In genomic region chr1:160117709-160118183, GRCh38 we compare ENCODE assay signal across 15 cellular contexts. TPM values are rescaled to one million over a fixed set of nuclear protein-coding genes. Genes with fewer than 3 reads are reported as not detected.
DNase-seq lines count a peak whose midpoint lies in the region; ATAC-seq lines count a peak whose summit lies in the region.
"Had no signal": no experiment of that assay in that cellular context is flagged by ENCODE, and none has a peak within 500 bp of the region (broad histone marks: within the 10 kb centered on the region; RNA-seq: fewer than 3 reads in every experiment).

No MANE protein-coding gene starts in this region.

- H3K9ac ChIP-seq in GM23248 = no peak overlapping the region

- DNase-seq in GM23248 (peak; percentile 58), cerebellar cortex (ENCODE audit: low spot score) (peak; percentile 92), hippocampal formation (lab: John Stamatoyannopoulos, UW) (peak; percentile 73 to 84), retina (peak; percentile 42)
- no peak for DNase-seq in central memory CD4-positive, alpha-beta T cell
- no peak for DNase-seq in activated CD8-positive, alpha-beta T cell treated with anti-CD3 and anti-CD28 coated beads, Interleukin-2, amount 10 ng/mL, durations not matched to agents 7 days and 5 days
- DNase-seq: activated CD8-positive, alpha-beta memory T cell treated with anti-CD3 and anti-CD28 coated beads, Interleukin-2, amount 50 U/mL, for 48 hours; CD4-positive, CD25-positive, alpha-beta regulatory T cell; NCI-H2171; stimulated activated naive CD8-positive, alpha-beta T cell treated with anti-CD3 and anti-CD28 coated beads, Interleukin-15, amount 100 ng/mL, for 72 hours had no signal

- no peak overlapping the region for H3K4me3 ChIP-seq in GM23248

- CTCF ChIA-PET in activated CD8-positive, alpha-beta T cell treated with anti-CD3 and anti-CD28 coated beads, Interleukin-2, amount 10 ng/mL, durations not matched to agents 7 days and 5 days (lab: Charles Lee) = interaction anchor here (1.0 to 1.2 kb wide), 3 partner anchors 17 to 128 kb away, joined by 3 to 5 read pairs (median 4); no protein-coding TSS in a partner anchor

- no peaks in the 10 kb centered on the region for H3K36me3 ChIP-seq in GM23248 (ENCODE audit: low read depth)

- no peaks in the 10 kb centered on the region for H3K9me3 Mint-ChIP-seq in activated CD8-positive, alpha-beta T cell treated with anti-CD3 and anti-CD28 coated beads, Interleukin-2, amount 10 ng/mL, durations not matched to agents 7 days and 5 days (ENCODE audit: insufficient read depth)
- H3K9me3 Mint-ChIP-seq: stimulated activated naive CD8-positive, alpha-beta T cell treated with anti-CD3 and anti-CD28 coated beads, Interleukin-15, amount 100 ng/mL, for 72 hours had no signal

- H3K4me2 ChIP-seq in GM23248 (ENCODE audit: unreplicated experiment) = no peak overlapping the region

- no peaks in the 10 kb centered on the region for H3K9me2 ChIP-seq in GM23248 (ENCODE audit: insufficient read depth)

- ATAC-seq in HG03565 (IDR thresholded peaks at IDR 0.05; ENCODE audit: unreplicated experiment) (no peak), HG03520 (IDR thresholded peaks at IDR 0.05; ENCODE audit: unreplicated experiment) (no peak)
- no peak for ATAC-seq in activated CD8-positive, alpha-beta T cell treated with anti-CD3 and anti-CD28 coated beads, Interleukin-2, amount 10 ng/mL, durations not matched to agents 7 days and 5 days
- ATAC-seq: stimulated activated naive CD8-positive, alpha-beta T cell treated with anti-CD3 and anti-CD28 coated beads, Interleukin-15, amount 100 ng/mL, for 72 hours had no signal

- H3K4me1 Mint-ChIP-seq in activated CD8-positive, alpha-beta T cell treated with anti-CD3 and anti-CD28 coated beads, Interleukin-2, amount 10 ng/mL, durations not matched to agents 7 days and 5 days (ENCODE audit: low read depth) = no peaks in the 10 kb centered on the region
- H3K4me1 Mint-ChIP-seq: CD4-positive, CD25-positive, alpha-beta regulatory T cell; stimulated activated naive CD8-positive, alpha-beta T cell treated with anti-CD3 and anti-CD28 coated beads, Interleukin-15, amount 100 ng/mL, for 72 hours had no signal

- H3K4me3 Mint-ChIP-seq in activated CD8-positive, alpha-beta T cell treated with anti-CD3 and anti-CD28 coated beads, Interleukin-2, amount 10 ng/mL, durations not matched to agents 7 days and 5 days = no peak overlapping the region
- H3K4me3 Mint-ChIP-seq: CD4-positive, CD25-positive, alpha-beta regulatory T cell; stimulated activated naive CD8-positive, alpha-beta T cell treated with anti-CD3 and anti-CD28 coated beads, Interleukin-15, amount 100 ng/mL, for 72 hours had no signal

- no peaks in the 10 kb centered on the region for H3F3A ChIP-seq in GM23248 (ENCODE audit: insufficient read depth)

- POLR2A ChIA-PET in activated CD8-positive, alpha-beta T cell treated with anti-CD3 and anti-CD28 coated beads, Interleukin-2, amount 10 ng/mL, durations not matched to agents 7 days and 5 days (lab: Charles Lee) = no interaction called here

- no peaks in the 10 kb centered on the region for H3K36me3 Mint-ChIP-seq in activated CD8-positive, alpha-beta T cell treated with anti-CD3 and anti-CD28 coated beads, Interleukin-2, amount 10 ng/mL, durations not matched to agents 7 days and 5 days (ENCODE audit: low read depth)
- H3K36me3 Mint-ChIP-seq: CD4-positive, CD25-positive, alpha-beta regulatory T cell had no signal

- H3K27me3 ChIP-seq in GM23248 (replicated peaks; ENCODE audit: insufficient read depth) = no peaks in the 10 kb centered on the region

- peaks cover 16% of the 10 kb centered on the region for H3K27me3 Mint-ChIP-seq in activated CD8-positive, alpha-beta T cell treated with anti-CD3 and anti-CD28 coated beads, Interleukin-2, amount 10 ng/mL, durations not matched to agents 7 days and 5 days (ENCODE audit: low read depth)

- no peaks in the 10 kb centered on the region for H4K20me1 ChIP-seq in GM23248 (ENCODE audit: insufficient read depth)

- peaks cover 10% of the 10 kb centered on the region for H3K4me1 ChIP-seq in GM23248 (ENCODE audit: insufficient read depth)

- H3K9me3 ChIP-seq in GM23248 (ENCODE audit: low read depth) = no peaks in the 10 kb centered on the region

- H3K27ac Mint-ChIP-seq in activated CD8-positive, alpha-beta T cell treated with anti-CD3 and anti-CD28 coated beads, Interleukin-2, amount 10 ng/mL, durations not matched to agents 7 days and 5 days = no peak overlapping the region
- H3K27ac Mint-ChIP-seq: CD4-positive, CD25-positive, alpha-beta regulatory T cell; stimulated activated naive CD8-positive, alpha-beta T cell treated with anti-CD3 and anti-CD28 coated beads, Interleukin-15, amount 100 ng/mL, for 72 hours had no signal

- H3K79me2 ChIP-seq in GM23248 (ENCODE audit: insufficient read depth) = no peaks in the 10 kb centered on the region

- WGBS in GM23248 (ENCODE audit: low coverage in 1 of 2, low lambda C conversion rate in 2 of 2, missing lambda C conversion rate in 2 of 2), 2 experiments = 24 to 25% methylated on average over 7 to 8 of the region's 8 CpGs

- in situ Hi-C loops in GM23248 (cut with MboI) = no loop called here

- H3K27ac ChIP-seq in GM23248 = no peak overlapping the region

- H2AFZ ChIP-seq in GM23248 = no peak overlapping the region

RNA-seq across cellular contexts. Expression of gene ATP1A2, which starts 2.2 kb away (rescaled TPM):
- 0.11 and 0.13 TPM in 2 replicates for total RNA-seq in GM23248 (2014; rRNA removed; shearing (Covaris generic))
- polyA plus RNA-seq in GM23248 (2016; fragmentation: Nextera tagmentation; extraction: Ambion mirVana) = 0.14 and 0.30 TPM in 2 replicates
- not detected for total RNA-seq in activated CD8-positive, alpha-beta T cell treated with anti-CD3 and anti-CD28 coated beads, Interleukin-2, amount 10 ng/mL, durations not matched to agents 7 days and 5 days
- total RNA-seq: CD4-positive, CD25-positive, alpha-beta regulatory T cell; dermis microvascular lymphatic vessel endothelial cell; T-helper 1 cell treated with Interleukin-12 subunit alpha and Interleukin-12 subunit beta and Interleukin-4 antibody, amounts not matched to agents 30 ng/mL and 1 ng/mL, for 36 hours had no signal
- polyA plus RNA-seq: CD4-positive, CD25-positive, alpha-beta regulatory T cell had no signal

RNA-seq across cellular contexts. Expression of gene IGSF8, which starts 19.3 kb away (rescaled TPM):
- 43.3 and 52.2 TPM in 2 replicates for total RNA-seq in GM23248 (2014; rRNA removed; shearing (Covaris generic))
- polyA plus RNA-seq in GM23248 (2016; fragmentation: Nextera tagmentation; extraction: Ambion mirVana) = 32.9 and 34.6 TPM in 2 replicates
- 10 to 100 TPM; 41.7 to 44.4 TPM for total RNA-seq in activated CD8-positive, alpha-beta T cell treated with anti-CD3 and anti-CD28 coated beads, Interleukin-2, amount 10 ng/mL, durations not matched to agents 7 days and 5 days

RNA-seq across cellular contexts. Expression of gene ATP1A4, which starts 33.7 kb away (rescaled TPM):
- not detected in 2 replicates for total RNA-seq in GM23248 (2014; rRNA removed; shearing (Covaris generic))
- polyA plus RNA-seq in GM23248 (2016; fragmentation: Nextera tagmentation; extraction: Ambion mirVana) = not detected in 2 replicates
- total RNA-seq in activated CD8-positive, alpha-beta T cell treated with anti-CD3 and anti-CD28 coated beads, Interleukin-2, amount 10 ng/mL, durations not matched to agents 7 days and 5 days = not detected
- total RNA-seq: CD4-positive, CD25-positive, alpha-beta regulatory T cell; dermis microvascular lymphatic vessel endothelial cell; kidney epithelial cell; T-helper 1 cell treated with Interleukin-12 subunit alpha and Interleukin-12 subunit beta and Interleukin-4 antibody, amounts not matched to agents 30 ng/mL and 1 ng/mL, for 36 hours had no signal
- polyA plus RNA-seq: CD4-positive, CD25-positive, alpha-beta regulatory T cell had no signal

RNA-seq across cellular contexts. Expression of gene KCNJ9, which starts 36.4 kb away (rescaled TPM):
- 0.13 TPM in 1 of 2 replicates, not detected in the other for total RNA-seq in GM23248 (2014; rRNA removed; shearing (Covaris generic))
- not detected in 2 replicates for polyA plus RNA-seq in GM23248 (2016; fragmentation: Nextera tagmentation; extraction: Ambion mirVana)
- not detected for total RNA-seq in activated CD8-positive, alpha-beta T cell treated with anti-CD3 and anti-CD28 coated beads, Interleukin-2, amount 10 ng/mL, durations not matched to agents 7 days and 5 days
- total RNA-seq: CD4-positive, CD25-positive, alpha-beta regulatory T cell; dermis microvascular lymphatic vessel endothelial cell; kidney epithelial cell; T-helper 1 cell treated with Interleukin-12 subunit alpha and Interleukin-12 subunit beta and Interleukin-4 antibody, amounts not matched to agents 30 ng/mL and 1 ng/mL, for 36 hours had no signal

RNA-seq across cellular contexts. Expression of gene KCNJ10, which starts 47.8 kb away (rescaled TPM):
- total RNA-seq in GM23248 (2014; rRNA removed; shearing (Covaris generic)) = not detected in 2 replicates
- polyA plus RNA-seq in GM23248 (2016; fragmentation: Nextera tagmentation; extraction: Ambion mirVana) = not detected in 2 replicates
- not detected for total RNA-seq in activated CD8-positive, alpha-beta T cell treated with anti-CD3 and anti-CD28 coated beads, Interleukin-2, amount 10 ng/mL, durations not matched to agents 7 days and 5 days
- total RNA-seq: CD4-positive, CD25-positive, alpha-beta regulatory T cell; dermis microvascular lymphatic vessel endothelial cell; T-helper 1 cell treated with Interleukin-12 subunit alpha and Interleukin-12 subunit beta and Interleukin-4 antibody, amounts not matched to agents 30 ng/mL and 1 ng/mL, for 36 hours had no signal
- polyA plus RNA-seq: CD4-positive, CD25-positive, alpha-beta regulatory T cell had no signal

Comparison
In these comparisons a context has a peak if more than half of its experiments do, and no peak if none do; other contexts are left out.
1. DNase-seq: peak in GM23248 (single experiment), cerebellar cortex (single experiment), hippocampal formation (2 of 2) and retina (single experiment); none in central memory CD4-positive, alpha-beta T cell (single experiment) and activated CD8-positive, alpha-beta T cell treated with anti-CD3 and anti-CD28 coated beads, Interleukin-2, amount 10 ng/mL, durations not matched to agents 7 days and 5 days (single experiment).